In genomic region chr7:140455743-140456142, GRCh38 we compare ENCODE assay signal across 13 cellular contexts. TPM values are rescaled to one million over a fixed set of nuclear protein-coding genes. Genes with fewer than 3 reads are reported as not detected.
"Had no signal": no experiment of that assay in that cellular context is flagged by ENCODE, and none has a peak within 500 bp of the region (broad histone marks: within the 10 kb centered on the region; RNA-seq: fewer than 3 reads in every experiment).

No MANE protein-coding gene starts in this region.

- H3K27ac ChIP-seq: cardiac muscle cell, lower lobe of right lung, tibial nerve had no signal

- DNase-seq: activated gamma-delta T cell; effector CD4-positive, alpha-beta T cell; foreskin melanocyte; head of caudate nucleus; lower lobe of right lung; naive thymus-derived CD8-positive, alpha-beta T cell; right cardiac atrium; T-helper 9 cell had no signal

- H3K4me3 ChIP-seq: cardiac muscle cell, lower lobe of right lung, smooth muscle cell, tibial nerve had no signal

- H3K4me3 Mint-ChIP-seq: naive thymus-derived CD8-positive, alpha-beta T cell had no signal

- H3K27me3 Mint-ChIP-seq: naive thymus-derived CD8-positive, alpha-beta T cell had no signal

- H3K27me3 ChIP-seq: cardiac muscle cell, tibial nerve had no signal

- H3K4me2 ChIP-seq: smooth muscle cell had no signal

- H3K9me3 Mint-ChIP-seq: naive thymus-derived CD8-positive, alpha-beta T cell had no signal

- H3K9me3 ChIP-seq: lower lobe of right lung, tibial nerve had no signal

RNA-seq across cellular contexts. Expression of gene RAB19, which starts 51.9 kb away (rescaled TPM):
- total RNA-seq: astrocyte, right cardiac atrium, smooth muscle cell, subcutaneous adipose tissue, tibial nerve had no signal
- polyA plus RNA-seq: right cardiac atrium, smooth muscle cell had no signal
